13 cellular contexts compared by ENCODE assay signal in the genomic region with DNA sequence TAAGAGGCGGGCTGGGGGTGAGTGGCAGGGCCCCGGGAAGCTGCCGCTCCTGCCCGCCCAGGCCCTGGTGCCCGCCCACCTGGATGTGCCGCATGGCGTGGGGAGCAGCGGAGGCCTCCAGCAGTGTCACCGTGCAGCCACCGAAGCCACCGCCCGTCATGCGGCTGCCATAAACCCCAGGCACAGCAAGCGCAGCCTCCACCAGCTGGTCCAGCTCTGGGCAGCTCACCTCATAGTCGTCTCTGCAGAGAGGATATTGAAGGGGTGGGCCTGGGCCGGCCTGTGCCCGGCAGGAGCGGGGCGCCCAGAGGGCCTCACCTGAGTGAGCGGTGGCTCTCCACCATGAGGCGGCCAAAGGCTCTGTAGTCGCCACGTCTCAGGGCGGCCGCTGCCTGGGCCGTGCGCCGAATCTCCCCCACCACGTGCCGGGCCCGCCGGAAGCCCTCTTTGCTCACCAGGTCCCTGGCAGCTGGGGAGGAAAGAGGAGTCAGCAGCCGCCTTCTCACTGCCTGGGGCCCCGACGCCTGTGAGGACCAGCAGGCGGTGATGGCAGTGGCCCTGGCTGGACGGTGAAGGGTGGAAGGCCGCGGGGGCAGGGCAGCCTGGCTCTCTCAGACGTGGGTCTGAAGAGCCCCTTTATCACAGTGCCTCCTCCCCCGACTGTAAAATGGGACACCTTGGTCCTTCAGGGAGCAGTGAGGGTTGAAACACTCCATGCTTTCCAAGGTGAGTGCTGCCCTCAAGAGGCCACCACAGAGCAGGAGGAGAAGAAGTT. TPM values are rescaled to one million over a fixed set of nuclear protein-coding genes. Genes with fewer than 3 reads are reported as not detected.
DNase-seq lines count a peak whose midpoint lies in the region; ATAC-seq and TF ChIP-seq lines count a peak whose summit lies in the region.
"Had no signal": no experiment of that assay in that cellular context is flagged by ENCODE, and none has a peak within 500 bp of the region (broad histone marks: within the 10 kb centered on the region; RNA-seq: fewer than 3 reads in every experiment).

No MANE protein-coding gene starts in this region.

- H3K9me3 ChIP-seq in A673 (ENCODE audit: low read depth, low read length, poor library complexity, severe bottlenecking) (no peaks in the 10 kb centered on the region), Panc1 (ENCODE audit: control insufficient read depth, insufficient read depth, low read depth, low read length) (no peaks in the 10 kb centered on the region)

- H3K4me1 ChIP-seq in A673 (ENCODE audit: insufficient read depth, low read length, poor library complexity, severe bottlenecking), result peaks cover 5% of the 10 kb centered on the region
- peaks cover 11% of the 10 kb centered on the region for H3K4me1 ChIP-seq in Panc1 (ENCODE audit: control insufficient read depth, insufficient read depth, low read length)

- POLR2A ChIA-PET in A673 (lab: Charles Lee; ENCODE audit: low non-redundant PET) (no interaction called here), Panc1 (lab: Charles Lee) (no interaction called here)

- H3K27me3 ChIP-seq in A673 (replicated peaks; ENCODE audit: insufficient read depth, low read depth, low read length, poor library complexity), result no peaks in the 10 kb centered on the region
- no peaks in the 10 kb centered on the region for H3K27me3 ChIP-seq in Panc1 (ENCODE audit: control insufficient read depth, insufficient read depth, low read length)

- H3K36me3 ChIP-seq in A673 (ENCODE audit: insufficient read depth, low read length, poor library complexity, severe bottlenecking) (no peaks in the 10 kb centered on the region), Panc1 (ENCODE audit: control insufficient read depth, insufficient read depth, low read length) (no peaks in the 10 kb centered on the region)

- DNase-seq in A673 (ENCODE audit: low spot score) (no peak), Panc1 (ENCODE audit: low read depth, low spot score) (no peak), fibroblast of pulmonary artery (ENCODE audit: low read depth) (no peak), NCI-H1092 treated with DMSO at 0.1 percent for 48 hours (lab: John Stamatoyannopoulos, UW) (no peak)
- DNase-seq in activated T-cell treated with anti-CD3 and anti-CD28 coated beads, Interleukin-2, amount 50 U/mL, for 1 hour, result no peak
- no peak for DNase-seq in stimulated activated CD4-positive, alpha-beta T cell treated with anti-CD3 and anti-CD28 coated beads, Interleukin-12 subunit alpha, Interleukin-12 subunit beta, amount 100 ng/mL, for 4 hours
- DNase-seq: CD8-positive, alpha-beta T cell; effector CD4-positive, alpha-beta T cell; naive thymus-derived CD4-positive, alpha-beta T cell; NCI-H2227 treated with DMSO at 0.1 percent for 48 hours had no signal

- no peak overlapping the region for H3K27ac ChIP-seq in A673 (ENCODE audit: low read depth, low read length, poor library complexity, severe bottlenecking)
- H3K27ac ChIP-seq in Panc1 (ENCODE audit: low read length), result no peak overlapping the region
- H3K27ac ChIP-seq: SK-N-MC had no signal

- intact Hi-C loops in A673 (cut with micrococcal nuclease; ENCODE audit: unreplicated experiment) (no loop called here), Panc1 (cut with micrococcal nuclease; ENCODE audit: unreplicated experiment) (no loop called here)

- BruUV-seq in A673 (replicated peaks; lab: Mats Ljungman, UMichigan) (no TSS peak), Panc1 (replicated peaks; lab: Mats Ljungman, UMichigan) (no TSS peak)

- TF ChIP-seq CTCF in A673 (conservative IDR thresholded peaks at IDR 0.05; ENCODE audit: low read depth, low read length), result peak; percentile 40; the same call in 1 of the 2 replicates
- peak; percentile 22; the same call in 1 of the 3 replicates for TF ChIP-seq CTCF in GM12872 (IDR thresholded peaks at IDR 0.05; ENCODE audit: insufficient read depth, low read depth, low read length)
- peak; percentile 80 for TF ChIP-seq CTCF in Panc1 (IDR thresholded peaks at IDR 0.05)
- peak; percentile 30 for TF ChIP-seq CTCF in fibroblast of pulmonary artery (IDR thresholded peaks at IDR 0.05; ENCODE audit: low read length, missing control alignments)

- in situ Hi-C loops in Panc1 (cut with HindIII; ENCODE audit: low pct_unique_long_range_greater_than_20kb, low sequenced_read_pairs), result no loop called here

- ATAC-seq in Panc1 (peak; percentile 64), HG03196 (IDR thresholded peaks at IDR 0.05; ENCODE audit: unreplicated experiment) (no peak)
- ATAC-seq: CD8-positive, alpha-beta T cell; naive thymus-derived CD4-positive, alpha-beta T cell had no signal

- no peak overlapping the region for H3K4me3 ChIP-seq in A673 (ENCODE audit: low read depth, low read length, poor library complexity, severe bottlenecking)
- no peak overlapping the region for H3K4me3 ChIP-seq in Panc1 (ENCODE audit: low read depth in 2 of 2, low read length in 2 of 2)
- H3K4me3 ChIP-seq in fibroblast of pulmonary artery (replicated peaks; ENCODE audit: low read depth, low read length), result no peak overlapping the region
- H3K4me3 ChIP-seq: SK-N-MC had no signal

- CTCF ChIA-PET in A673 (lab: Charles Lee) (no interaction called here), Panc1 (lab: Charles Lee) (interaction anchor here (0.6 kb wide), 1 partner anchor 10 kb away, joined by 9 read pairs; no protein-coding TSS in a partner anchor)

RNA-seq across cellular contexts. Expression of a gene that starts 6.7 kb away (rescaled TPM):
- total RNA-seq in A673 (2021) (18.3 and 29.7 TPM in 2 replicates), Panc1 (2021; ENCODE audit: unreplicated experiment) (35.8 TPM)
- 51.2 TPM for polyA plus RNA-seq in Panc1 (2012; ENCODE audit: insufficient read length)

RNA-seq across cellular contexts. Expression of a gene that starts 26.3 kb away (rescaled TPM):
- 53.2 and 60.0 TPM in 2 replicates for total RNA-seq in A673 (2021)
- 32.1 TPM for total RNA-seq in Panc1 (2021; ENCODE audit: unreplicated experiment)
- 24.3 TPM for polyA plus RNA-seq in Panc1 (2012; ENCODE audit: insufficient read length)

RNA-seq across cellular contexts. Expression of a gene that starts 37.1 kb away (rescaled TPM):
- total RNA-seq in A673 (2021) (0.95 and 2.4 TPM in 2 replicates), Panc1 (2021; ENCODE audit: unreplicated experiment) (100 TPM)
- 115 TPM for polyA plus RNA-seq in Panc1 (2012; ENCODE audit: insufficient read length)

Comparison
In these comparisons a context has a peak if more than half of its experiments do, and no peak if none do; other contexts are left out.
1. CTCF ChIP-seq: peak in every context shown above with its lines; median percentile 80 in Panc1; 40 in A673; 30 in fibroblast of pulmonary artery; 22 in GM12872.
2. RNA of a gene that starts 37.1 kb away (total RNA-seq): 100 TPM in Panc1 (single experiment); 0.95 to 2.4 TPM in A673; every median in the first group is over 10 times any median in the second.